ENCODE assay signal across 9 cellular contexts in genomic region chr12:52870361-52871290, GRCh38. TPM values are rescaled to one million over a fixed set of nuclear protein-coding genes. Genes with fewer than 3 reads are reported as not detected.
DNase-seq lines count a peak whose midpoint lies in the region; TF ChIP-seq lines count a peak whose summit lies in the region.
"Had no signal": no experiment of that assay in that cellular context is flagged by ENCODE, and none has a peak within 500 bp of the region (broad histone marks: within the 10 kb centered on the region; RNA-seq: fewer than 3 reads in every experiment).

No MANE protein-coding gene starts in this region.

- no peak overlapping the region for H4K91ac ChIP-seq in neuronal stem cell (ENCODE audit: low read depth, low read length, poor library complexity)

- no peak overlapping the region for H2BK120ac ChIP-seq in neuronal stem cell (ENCODE audit: low read depth, low read length)

- no peaks in the 10 kb centered on the region for H3K79me1 ChIP-seq in neuronal stem cell (ENCODE audit: low read depth, low read length)

- DNase-seq in NCI-H1417 (lab: John Stamatoyannopoulos, UW) (peak; percentile 37 to 49 (median 45)), NCI-H1417 treated with DMSO at 0.1 percent for 48 hours (lab: John Stamatoyannopoulos, UW) (no peak), NCI-H460 (ENCODE audit: extremely low read depth, low read depth) (peak; percentile 76), activated T-cell treated with anti-CD3 and anti-CD28 coated beads for 1 hour (ENCODE audit: low read depth) (peak; percentile 83), esophagus squamous epithelium (lab: John Stamatoyannopoulos, UW) (no peak), neuronal stem cell (ENCODE audit: low spot score) (peak; percentile 69), tibial artery (no peak)

- no peak overlapping the region for H2AK5ac ChIP-seq in neuronal stem cell (ENCODE audit: low read depth, low read length)

- no peak overlapping the region for H4K8ac ChIP-seq in neuronal stem cell (ENCODE audit: low read depth, low read length)

- H3K9me3 ChIP-seq in HEK293 (ENCODE audit: control insufficient read depth, insufficient read depth, low read depth, low read length) (no peaks in the 10 kb centered on the region), esophagus squamous epithelium (no peaks in the 10 kb centered on the region), neuronal stem cell (replicated peaks in 1 of 2; ENCODE audit: control insufficient read depth in 2 of 2, insufficient read depth in 1 of 2, low read depth in 1 of 2, low read length in 2 of 2) (no peaks in the 10 kb centered on the region), tibial artery (no peaks in the 10 kb centered on the region)

- no peak overlapping the region for H2BK15ac ChIP-seq in neuronal stem cell (ENCODE audit: low read length)

- TF ChIP-seq CTCF in HEK293 (tag by site-specific recombination; IDR thresholded peaks at IDR 0.05) (peak; percentile 84), esophagus squamous epithelium (IDR thresholded peaks at IDR 0.05) (peak; percentile 56 to 94 (median 86)), tibial artery (IDR thresholded peaks at IDR 0.05) (peak; percentile 25 to 42)

- no peak overlapping the region for H3K4me3 ChIP-seq in HEK293 (ENCODE audit: low read depth, low read length)
- H3K4me3 ChIP-seq in esophagus squamous epithelium: peak overlapping the region in 2 of 4 donors; percentile 15 to 32
- H3K4me3 ChIP-seq in neuronal stem cell (ENCODE audit: low read length in 2 of 2): no peak overlapping the region
- H3K4me3 ChIP-seq in tibial artery: no peak overlapping the region

- H3K27me3 ChIP-seq in esophagus squamous epithelium (no peaks in the 10 kb centered on the region), neuronal stem cell (ENCODE audit: control insufficient read depth in 3 of 3, insufficient read depth in 3 of 3, low read depth in 1 of 3, low read length in 3 of 3) (peaks cover 0 to 38% (median 10%) of the 10 kb centered on the region in 3 experiments), tibial artery (no peaks in the 10 kb centered on the region)

- no peak overlapping the region for H3K9ac ChIP-seq in neuronal stem cell (ENCODE audit: low read depth, low read length, poor library complexity)

- H3K23ac ChIP-seq in neuronal stem cell (ENCODE audit: low read depth, low read length, poor library complexity): peak overlapping the region; percentile 25

- CTCF ChIA-PET in HEK293 (lab: Yijun Ruan, JAX): interaction anchor here (0.5 to 2.9 kb wide), 48 partner anchors 9 to 748 kb away, joined by 3 to 32 read pairs (median 4); partner anchors contain the start of genes KRT76, KRT8 and KRT84

- POLR2A ChIA-PET in HEK293 (lab: Yijun Ruan, JAX): no interaction called here

- H3K4ac ChIP-seq in neuronal stem cell (ENCODE audit: low read length): no peak overlapping the region

- H3K27ac ChIP-seq in HEK293 (ENCODE audit: extremely low read depth, low read depth, low read length): no peak overlapping the region
- H3K27ac ChIP-seq in esophagus squamous epithelium: peak overlapping the region; percentile 93 to 99 (median 97)
- H3K27ac ChIP-seq in neuronal stem cell (replicated peaks; ENCODE audit: low read length): no peak overlapping the region
- peak overlapping the region; percentile 38 to 83 for H3K27ac ChIP-seq in tibial artery

- intact Hi-C loops in esophagus squamous epithelium (cut with DNase I) (loop anchor here (10.0 kb wide), 1 partner anchor 346 kb away; the partner anchor contains the start of gene KRT5), tibial artery (cut with DNase I; ENCODE audit: low total_unique reads) (no loop called here)

- H2BK5ac ChIP-seq in neuronal stem cell (ENCODE audit: low read length): peak overlapping the region; percentile 10

- H3K14ac ChIP-seq in neuronal stem cell (ENCODE audit: low read length): no peak overlapping the region

- 19 to 38% methylated on average over 4 to 5 of the region's 14 CpGs for WGBS in esophagus squamous epithelium, 2 donors
- no CpG with 5 or more reads among the region's 14 CpGs for WGBS in neuronal stem cell (ENCODE audit: extremely low coverage in 2 of 2, insufficient read length in 2 of 2, insufficient replicate concordance in 1 of 2), 2 donors

- TF ChIP-seq POLR2A in esophagus squamous epithelium (IDR thresholded peaks at IDR 0.05): peak in 1 of 4 donors; percentile 23

- no peak overlapping the region for H2AFZ ChIP-seq in neuronal stem cell (ENCODE audit: low read length)

- peak overlapping the region; percentile 50 for H2BK12ac ChIP-seq in neuronal stem cell (ENCODE audit: low read length)

- H3K4me1 ChIP-seq in HEK293 (ENCODE audit: control insufficient read depth, insufficient read depth, low read length) (peaks cover 13% of the 10 kb centered on the region; the same call in 1 of the 2 replicates), esophagus squamous epithelium (peaks cover 62 to 99% (median 86%) of the 10 kb centered on the region in 3 donors), neuronal stem cell (ENCODE audit: control insufficient read depth in 2 of 2, insufficient read depth in 1 of 2, low read depth in 1 of 2, low read length in 2 of 2) (peaks cover 0 to 14% of the 10 kb centered on the region in 2 donors), tibial artery (peaks cover 0 to 41% (median 25%) of the 10 kb centered on the region in 4 donors)

- peak overlapping the region; percentile 80 for H3K18ac ChIP-seq in neuronal stem cell (ENCODE audit: low read length)

- no peak overlapping the region for H3K4me2 ChIP-seq in neuronal stem cell (ENCODE audit: insufficient read depth, low read length, poor library complexity, severe bottlenecking)

- no peaks in the 10 kb centered on the region for H3K36me3 ChIP-seq in HEK293 (ENCODE audit: control insufficient read depth in 2 of 2, insufficient read depth in 1 of 2, low read length in 2 of 2)
- H3K36me3 ChIP-seq in esophagus squamous epithelium: no peaks in the 10 kb centered on the region
- no peaks in the 10 kb centered on the region for H3K36me3 ChIP-seq in neuronal stem cell (replicated peaks in 1 of 2; ENCODE audit: control insufficient read depth in 2 of 2, insufficient read depth in 2 of 2, low read length in 2 of 2)
- no peaks in the 10 kb centered on the region for H3K36me3 ChIP-seq in tibial artery

TF ChIP-seq in HEK293, 187 proteins besides CTCF, POLR2A, EP300 and RAD21 (continues in another document):
- TF ChIP-seq ZNF548 (tag by site-specific recombination; IDR thresholded peaks at IDR 0.05) (no peak), ZNF514 (tag by site-specific recombination; IDR thresholded peaks at IDR 0.05) (no peak), ZFP3 (tag by site-specific recombination; IDR thresholded peaks at IDR 0.05; ENCODE audit: low read depth) (no peak), ZNF324 (tag by site-specific recombination; IDR thresholded peaks at IDR 0.05) (no peak), ZNF239 (tag by site-specific recombination; IDR thresholded peaks at IDR 0.05) (no peak), ZNF701 (tag by site-specific recombination; IDR thresholded peaks at IDR 0.05) (no peak), TRIM28 (IDR thresholded peaks at IDR 0.05; ENCODE audit: borderline replicate concordance, low read length) (no peak), ZBTB44 (tag by site-specific recombination; IDR thresholded peaks at IDR 0.05) (no peak), ZNF426 (tag by site-specific recombination; IDR thresholded peaks at IDR 0.05) (no peak)
- TF ChIP-seq, protein P1, sequence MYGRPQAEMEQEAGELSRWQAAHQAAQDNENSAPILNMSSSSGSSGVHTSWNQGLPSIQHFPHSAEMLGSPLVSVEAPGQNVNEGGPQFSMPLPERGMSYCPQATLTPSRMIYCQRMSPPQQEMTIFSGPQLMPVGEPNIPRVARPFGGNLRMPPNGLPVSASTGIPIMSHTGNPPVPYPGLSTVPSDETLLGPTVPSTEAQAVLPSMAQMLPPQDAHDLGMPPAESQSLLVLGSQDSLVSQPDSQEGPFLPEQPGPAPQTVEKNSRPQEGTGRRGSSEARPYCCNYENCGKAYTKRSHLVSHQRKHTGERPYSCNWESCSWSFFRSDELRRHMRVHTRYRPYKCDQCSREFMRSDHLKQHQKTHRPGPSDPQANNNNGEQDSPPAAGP (tag by site-specific recombination; IDR thresholded peaks at IDR 0.05): peak; percentile 34; the same call in 1 of the 2 replicates

RNA-seq across cellular contexts. Expression of gene KRT78, which starts 21.8 kb away (rescaled TPM):
- total RNA-seq in NCI-H460 (2014; rRNA removed; shearing (Covaris generic)): not detected in 2 replicates
- not detected in 2 replicates for polyA plus RNA-seq in NCI-H460 (2014; cell fraction: nucleus; rRNA removed)
- total RNA-seq in esophagus squamous epithelium: 100 to 1,000 TPM; 194 to 481 (median 307) TPM
- polyA plus RNA-seq in neuronal stem cell (2013, experiment 1 of 2): not detected
- polyA plus RNA-seq in neuronal stem cell (2013, experiment 2 of 2): not detected
- total RNA-seq: mononuclear cell had no signal

RNA-seq across cellular contexts. Expression of gene KRT8, which starts 34.2 kb away (rescaled TPM):
- total RNA-seq in NCI-H460 (2014; rRNA removed; shearing (Covaris generic)): 441 and 447 TPM in 2 replicates
- 980 and 1,039 TPM in 2 replicates for polyA plus RNA-seq in NCI-H460 (2014; cell fraction: nucleus; rRNA removed)
- 10 to 100 TPM; 27.2 to 50.2 (median 38.2) TPM for total RNA-seq in esophagus squamous epithelium
- 179 TPM for polyA plus RNA-seq in neuronal stem cell (2013, experiment 1 of 2)
- polyA plus RNA-seq in neuronal stem cell (2013, experiment 2 of 2): 174 TPM

RNA-seq across cellular contexts. Expression of gene KRT79, which starts 36.5 kb away (rescaled TPM):
- total RNA-seq in NCI-H460 (2014; rRNA removed; shearing (Covaris generic)): not detected in 2 replicates
- not detected in 2 replicates for polyA plus RNA-seq in NCI-H460 (2014; cell fraction: nucleus; rRNA removed)
- 1 to 10 TPM in 1 of 4 donors, not detected in 3; 1.8 TPM for total RNA-seq in esophagus squamous epithelium
- polyA plus RNA-seq in neuronal stem cell (2013, experiment 1 of 2): not detected
- not detected for polyA plus RNA-seq in neuronal stem cell (2013, experiment 2 of 2)
- total RNA-seq: mononuclear cell had no signal

RNA-seq across cellular contexts. Expression of gene KRT4, which starts 56.7 kb away (rescaled TPM):
- total RNA-seq in NCI-H460 (2014; rRNA removed; shearing (Covaris generic)): not detected in 2 replicates
- 0.18 TPM in 1 of 2 replicates, not detected in the other for polyA plus RNA-seq in NCI-H460 (2014; cell fraction: nucleus; rRNA removed)
- total RNA-seq in esophagus squamous epithelium: over 10,000 TPM in 2 of 4 donors, 1,000 to 10,000 TPM in 2; 3,147 to 27,876 (median 8,563) TPM
- polyA plus RNA-seq in neuronal stem cell (2013, experiment 1 of 2): not detected
- not detected for polyA plus RNA-seq in neuronal stem cell (2013, experiment 2 of 2)
- total RNA-seq: mononuclear cell had no signal

Comparison
In these comparisons a context has a peak if more than half of its experiments do, and no peak if none do; other contexts are left out.
1. DNase-seq: peak in NCI-H1417 (3 of 3), NCI-H460 (single experiment), activated T-cell treated with anti-CD3 and anti-CD28 coated beads for 1 hour (single experiment) and neuronal stem cell (single experiment); none in NCI-H1417 treated with DMSO at 0.1 percent for 48 hours (single experiment), esophagus squamous epithelium (single experiment) and tibial artery (0 of 2).
2. H3K27ac ChIP-seq: peak in esophagus squamous epithelium (4 of 4) and tibial artery (2 of 2); none in HEK293 (single experiment) and neuronal stem cell (single experiment).
3. CTCF ChIP-seq: peak in every context shown above with its lines; median percentile 86 in esophagus squamous epithelium; 84 in HEK293; 34 in tibial artery.
4. RNA of gene KRT78, which starts 21.8 kb away (total RNA-seq): 194 to 481 TPM in esophagus squamous epithelium; not detected in NCI-H460; every median in the first group is over 100 times any median in the second.